ENCODE assay signal across 25 cellular contexts in genomic region chr13:78993792-78994191, GRCh38.
DNase-seq lines count a peak whose midpoint lies in the region; ATAC-seq and TF ChIP-seq lines count a peak whose summit lies in the region.
"Had no signal": no experiment of that assay in that cellular context is flagged by ENCODE, and none has a peak within 500 bp of the region (broad histone marks: within the 10 kb centered on the region; RNA-seq: fewer than 3 reads in every experiment).

No MANE protein-coding gene starts in this region.

- H3F3A ChIP-seq in GM23338 (replicated peaks; ENCODE audit: low read depth): no peaks in the 10 kb centered on the region

- H3K9me3 Mint-ChIP-seq in GM23338 (no peaks in the 10 kb centered on the region), CD14-positive monocyte (peaks cover 0 to 2% (median 0%) of the 10 kb centered on the region in 7 donors)
- no peaks in the 10 kb centered on the region for H3K9me3 Mint-ChIP-seq in activated T-helper 1 cell treated with anti-CD3 and anti-CD28 coated beads, Interleukin-12 subunit alpha, Interleukin-12 subunit beta, Interleukin-2, Interleukin-4 antibody, amounts not matched to agents 30 ng/mL and 10 ng/mL and 1 ng/mL, durations not matched to agents 14 hours and 24 hours and 36 hours
- H3K9me3 Mint-ChIP-seq: activated naive CD8-positive, alpha-beta T cell treated with anti-CD3 and anti-CD28 coated beads for 36 hours; H9; natural killer cell had no signal

- H2AFZ ChIP-seq in GM23338: no peak overlapping the region
- no peak overlapping the region for H2AFZ ChIP-seq in Karpas-422 (ENCODE audit: low read length)

- H3K27me3 ChIP-seq in GM23338 (ENCODE audit: insufficient read depth): no peaks in the 10 kb centered on the region
- H3K27me3 ChIP-seq in Karpas-422 (ENCODE audit: low read length): no peaks in the 10 kb centered on the region
- H3K27me3 ChIP-seq: suprapubic skin, upper lobe of right lung had no signal

- peaks cover 24% of the 10 kb centered on the region for H3K4me1 ChIP-seq in GM23338 (ENCODE audit: insufficient read depth)
- H3K4me1 ChIP-seq in Karpas-422 (ENCODE audit: low read length): peaks cover 10% of the 10 kb centered on the region
- H3K4me1 ChIP-seq: suprapubic skin, upper lobe of right lung had no signal

- no peaks in the 10 kb centered on the region for H3K36me3 Mint-ChIP-seq in GM23338 (ENCODE audit: low read depth)
- H3K36me3 Mint-ChIP-seq in activated T-helper 1 cell treated with anti-CD3 and anti-CD28 coated beads, Interleukin-12 subunit alpha, Interleukin-12 subunit beta, Interleukin-2, Interleukin-4 antibody, amounts not matched to agents 30 ng/mL and 10 ng/mL and 1 ng/mL, durations not matched to agents 14 hours and 24 hours and 36 hours (ENCODE audit: low read depth): no peaks in the 10 kb centered on the region
- no peaks in the 10 kb centered on the region for H3K36me3 Mint-ChIP-seq in CD14-positive monocyte
- H3K36me3 Mint-ChIP-seq: activated naive CD8-positive, alpha-beta T cell treated with anti-CD3 and anti-CD28 coated beads for 36 hours; natural killer cell had no signal

- H3K27me3 Mint-ChIP-seq in GM23338 (ENCODE audit: insufficient read depth, low read depth, poor library complexity) (no peaks in the 10 kb centered on the region), CD14-positive monocyte (ENCODE audit: low read depth in 3 of 3) (peaks cover 0 to 3% (median 0%) of the 10 kb centered on the region in 3 donors)
- H3K27me3 Mint-ChIP-seq in activated T-helper 1 cell treated with anti-CD3 and anti-CD28 coated beads, Interleukin-12 subunit alpha, Interleukin-12 subunit beta, Interleukin-2, Interleukin-4 antibody, amounts not matched to agents 30 ng/mL and 10 ng/mL and 1 ng/mL, durations not matched to agents 14 hours and 24 hours and 36 hours (ENCODE audit: insufficient read depth): peaks cover 8% of the 10 kb centered on the region

- H3K4me3 Mint-ChIP-seq in GM23338 (no peak overlapping the region), CD14-positive monocyte (no peak overlapping the region)
- no peak overlapping the region for H3K4me3 Mint-ChIP-seq in activated T-helper 1 cell treated with anti-CD3 and anti-CD28 coated beads, Interleukin-12 subunit alpha, Interleukin-12 subunit beta, Interleukin-2, Interleukin-4 antibody, amounts not matched to agents 30 ng/mL and 10 ng/mL and 1 ng/mL, durations not matched to agents 14 hours and 24 hours and 36 hours
- H3K4me3 Mint-ChIP-seq: activated naive CD8-positive, alpha-beta T cell treated with anti-CD3 and anti-CD28 coated beads for 36 hours; H9; natural killer cell had no signal

- H3K79me2 ChIP-seq in GM23338 (replicated peaks; ENCODE audit: insufficient read depth): no peaks in the 10 kb centered on the region
- no peaks in the 10 kb centered on the region for H3K79me2 ChIP-seq in Karpas-422 (ENCODE audit: low read length)

- intact Hi-C loops in activated T-helper 1 cell treated with anti-CD3 and anti-CD28 coated beads, Interleukin-12 subunit alpha, Interleukin-12 subunit beta, Interleukin-2, Interleukin-4 antibody, amounts not matched to agents 30 ng/mL and 10 ng/mL and 1 ng/mL, durations not matched to agents 14 hours and 24 hours and 36 hours (cut with micrococcal nuclease): no loop called here
- intact Hi-C loops in CD14-positive monocyte (cut with micrococcal nuclease): no loop called here

- TF ChIP-seq CTCF in GM23338 (conservative IDR thresholded peaks at IDR 0.05; ENCODE audit: low read depth in 2 of 2): no peak
- no peak for TF ChIP-seq CTCF in CD14-positive monocyte (IDR thresholded peaks at IDR 0.05)

- H3K36me3 ChIP-seq in GM23338 (ENCODE audit: insufficient read depth): no peaks in the 10 kb centered on the region
- H3K36me3 ChIP-seq in Karpas-422 (ENCODE audit: insufficient read depth, low read length): no peaks in the 10 kb centered on the region
- H3K36me3 ChIP-seq: suprapubic skin, upper lobe of right lung had no signal

- no peaks in the 10 kb centered on the region for H3K9me2 ChIP-seq in GM23338 (ENCODE audit: insufficient read depth)
- no peaks in the 10 kb centered on the region for H3K9me2 ChIP-seq in Karpas-422 (replicated peaks; ENCODE audit: insufficient read depth, low read length)

- H3K27ac Mint-ChIP-seq in GM23338 (no peak overlapping the region), CD14-positive monocyte (no peak overlapping the region)
- H3K27ac Mint-ChIP-seq in activated T-helper 1 cell treated with anti-CD3 and anti-CD28 coated beads, Interleukin-12 subunit alpha, Interleukin-12 subunit beta, Interleukin-2, Interleukin-4 antibody, amounts not matched to agents 30 ng/mL and 10 ng/mL and 1 ng/mL, durations not matched to agents 14 hours and 24 hours and 36 hours: no peak overlapping the region
- H3K27ac Mint-ChIP-seq: activated naive CD8-positive, alpha-beta T cell treated with anti-CD3 and anti-CD28 coated beads for 36 hours; natural killer cell had no signal

- H3K4me1 Mint-ChIP-seq in GM23338 (peaks cover 24% of the 10 kb centered on the region), CD14-positive monocyte (peaks cover 5% of the 10 kb centered on the region)
- no peaks in the 10 kb centered on the region for H3K4me1 Mint-ChIP-seq in activated T-helper 1 cell treated with anti-CD3 and anti-CD28 coated beads, Interleukin-12 subunit alpha, Interleukin-12 subunit beta, Interleukin-2, Interleukin-4 antibody, amounts not matched to agents 30 ng/mL and 10 ng/mL and 1 ng/mL, durations not matched to agents 14 hours and 24 hours and 36 hours (ENCODE audit: low read depth)
- H3K4me1 Mint-ChIP-seq: activated naive CD8-positive, alpha-beta T cell treated with anti-CD3 and anti-CD28 coated beads for 36 hours; natural killer cell had no signal

- no peak overlapping the region for H3K9ac ChIP-seq in Karpas-422 (ENCODE audit: low read length)

- DNase-seq in GM23338 (ENCODE audit: low spot score): peak; percentile 19
- peak; percentile 78 for DNase-seq in NCI-H146 (lab: John Stamatoyannopoulos, UW)
- DNase-seq in NCI-H526 (lab: John Stamatoyannopoulos, UW): peak; percentile 97 to 98
- DNase-seq in iPS-NIHi11 (ENCODE audit: low spot score): peak; percentile 18
- DNase-seq in Karpas-422: no peak
- no peak for DNase-seq in activated T-helper 1 cell treated with anti-CD3 and anti-CD28 coated beads, Interleukin-12 subunit alpha, Interleukin-12 subunit beta, Interleukin-2, Interleukin-4 antibody, amounts not matched to agents 30 ng/mL and 10 ng/mL and 1 ng/mL, durations not matched to agents 14 hours and 24 hours and 36 hours (ENCODE audit: low spot score)
- DNase-seq in CD14-positive monocyte (ENCODE audit: low spot score): no peak
- DNase-seq: activated effector memory CD4-positive, alpha-beta T cell treated with Interleukin-2 at 50 U/mL for 16 hours; activated naive CD8-positive, alpha-beta T cell treated with anti-CD3 and anti-CD28 coated beads for 36 hours; activated T-cell treated with anti-CD3 and anti-CD28 coated beads for 4 hours; aorta; effector CD8-positive, alpha-beta T cell; H9; KG1; left ventricle myocardium superior; midbrain; MM.1S; natural killer cell; NCI-H2029; NCI-H446 treated with DMSO at 0.1 percent for 48 hours; RPMI8226; stimulated activated naive CD4-positive, alpha-beta T cell; T-helper 2 cell; upper lobe of right lung had no signal

- no peaks in the 10 kb centered on the region for H3K9me3 ChIP-seq in Karpas-422 (ENCODE audit: low read length)
- H3K9me3 ChIP-seq: suprapubic skin, upper lobe of right lung had no signal

- H3K4me3 ChIP-seq in GM23338 (no peak overlapping the region), Karpas-422 (ENCODE audit: low read length) (no peak overlapping the region)
- H3K4me3 ChIP-seq: suprapubic skin, upper lobe of right lung had no signal

- H4K20me1 ChIP-seq in GM23338 (replicated peaks; ENCODE audit: insufficient read depth) (no peaks in the 10 kb centered on the region), Karpas-422 (ENCODE audit: insufficient read depth, low read depth, low read length) (no peaks in the 10 kb centered on the region)

- H3K27ac ChIP-seq in GM23338 (ENCODE audit: low read depth) (no peak overlapping the region), Karpas-422 (ENCODE audit: low read length) (no peak overlapping the region)
- H3K27ac ChIP-seq: suprapubic skin, upper lobe of right lung had no signal

- ATAC-seq in GM23338: no peak
- ATAC-seq: left ventricle myocardium superior, natural killer cell, upper lobe of right lung had no signal

- H3K4me2 ChIP-seq in GM23338 (peak overlapping the region; percentile 61), Karpas-422 (ENCODE audit: low read depth, low read length, poor library complexity, severe bottlenecking) (no peak overlapping the region)

TF ChIP-seq in GM23338, 12 proteins besides CTCF, POLR2A, EP300 and RAD21 (continues in another document):
- no peak for TF ChIP-seq CREB1 (CRISPR knock-in tag; IDR thresholded peaks at IDR 0.05; ENCODE audit: low read depth)
- TF ChIP-seq EZH2 (IDR thresholded peaks at IDR 0.05; ENCODE audit: low read depth, unreplicated experiment): no peak
- no peak for TF ChIP-seq ETS1 (IDR thresholded peaks at IDR 0.05)
- no peak for TF ChIP-seq ZNF114 (CRISPR knock-in tag; IDR thresholded peaks at IDR 0.05)
- no peak for TF ChIP-seq STAT1 (IDR thresholded peaks at IDR 0.05; ENCODE audit: unreplicated experiment)

Comparison
In these comparisons a context has a peak if more than half of its experiments do, and no peak if none do; other contexts are left out.
1. DNase-seq: peak in GM23338 (single experiment), NCI-H146 (single experiment), NCI-H526 (2 of 2) and iPS-NIHi11 (single experiment); none in Karpas-422 (single experiment), activated T-helper 1 cell treated with anti-CD3 and anti-CD28 coated beads, Interleukin-12 subunit alpha, Interleukin-12 subunit beta, Interleukin-2, Interleukin-4 antibody, amounts not matched to agents 30 ng/mL and 10 ng/mL and 1 ng/mL, durations not matched to agents 14 hours and 24 hours and 36 hours (single experiment) and CD14-positive monocyte (single experiment).